In genomic region chr1:93608188-93609109, GRCh38 we compare ENCODE assay signal across 8 cellular contexts.
DNase-seq lines count a peak whose midpoint lies in the region; ATAC-seq and TF ChIP-seq lines count a peak whose summit lies in the region.

No MANE protein-coding gene starts in this region.

- H3K27me3 ChIP-seq in Peyer's patch, result no peaks in the 10 kb centered on the region

- no peaks in the 10 kb centered on the region for H3K36me3 Mint-ChIP-seq in T-helper 2 cell treated with Interferon-gamma antibody and Interleukin-4, amounts not matched to agents 5 μg/mL and 100 μg/mL, for 36 hours (ENCODE audit: low read depth)

- peak overlapping the region; percentile 27 for H3K4me3 Mint-ChIP-seq in T-helper 2 cell treated with Interferon-gamma antibody and Interleukin-4, amounts not matched to agents 5 μg/mL and 100 μg/mL, for 36 hours

- WGBS in mesodermal cell (ENCODE audit: insufficient coverage in 2 of 2), 2 experiments, result 86 to 89% methylated on average over 15 of the region's 15 CpGs

- no peak for TF ChIP-seq POLR2A in Peyer's patch (IDR thresholded peaks at IDR 0.05)

- no peaks in the 10 kb centered on the region for H3K36me3 ChIP-seq in HEK293 (ENCODE audit: control insufficient read depth in 2 of 2, insufficient read depth in 1 of 2, low read length in 2 of 2)
- peaks cover 41% of the 10 kb centered on the region for H3K36me3 ChIP-seq in mesodermal cell (ENCODE audit: control insufficient read depth, insufficient read depth, low read length)
- no peaks in the 10 kb centered on the region for H3K36me3 ChIP-seq in Peyer's patch

- peaks cover 13% of the 10 kb centered on the region for H3K27me3 Mint-ChIP-seq in T-helper 2 cell treated with Interferon-gamma antibody and Interleukin-4, amounts not matched to agents 5 μg/mL and 100 μg/mL, for 36 hours (ENCODE audit: low read depth)

- H3K4me1 ChIP-seq in HEK293 (ENCODE audit: control insufficient read depth, insufficient read depth, low read length) (peaks cover 7% of the 10 kb centered on the region; the same call in 1 of the 2 replicates), mesodermal cell (ENCODE audit: control insufficient read depth, insufficient read depth, low read length, poor library complexity, severe bottlenecking) (peaks cover 60% of the 10 kb centered on the region), Peyer's patch (peaks cover 0 to 21% (median 0%) of the 10 kb centered on the region in 4 donors)

- no peak overlapping the region for H3K27ac ChIP-seq in HEK293 (ENCODE audit: extremely low read depth, low read depth, low read length)
- H3K27ac ChIP-seq in mesodermal cell (ENCODE audit: low read depth, low read length, severe bottlenecking), result peak overlapping the region; percentile 77
- H3K27ac ChIP-seq in Peyer's patch, result peak overlapping the region in 2 of 4 donors; percentile 3 to 20

- no peak overlapping the region for H3K27ac Mint-ChIP-seq in T-helper 2 cell treated with Interferon-gamma antibody and Interleukin-4, amounts not matched to agents 5 μg/mL and 100 μg/mL, for 36 hours

- H3K4me3 ChIP-seq in HEK293 (ENCODE audit: low read depth, low read length), result no peak overlapping the region
- H3K4me3 ChIP-seq in mesodermal cell (ENCODE audit: extremely low read depth, insufficient read depth, low read length, poor library complexity, severe bottlenecking), result no peak overlapping the region
- no peak overlapping the region for H3K4me3 ChIP-seq in Peyer's patch

- no peaks in the 10 kb centered on the region for H3K9me3 Mint-ChIP-seq in T-helper 2 cell treated with Interferon-gamma antibody and Interleukin-4, amounts not matched to agents 5 μg/mL and 100 μg/mL, for 36 hours

- DNase-seq in T-helper 2 cell treated with Interferon-gamma antibody and Interleukin-4, amounts not matched to agents 5 μg/mL and 100 μg/mL, for 36 hours (ENCODE audit: low spot score), result no peak
- no peak for DNase-seq in effector CD4-positive, alpha-beta T cell
- no peak for DNase-seq in NCI-H1436 (lab: John Stamatoyannopoulos, UW)
- DNase-seq in T1000 (lab: John Stamatoyannopoulos, UW), result no peak
- DNase-seq in Peyer's patch, result no peak

- H3K4me1 Mint-ChIP-seq in T-helper 2 cell treated with Interferon-gamma antibody and Interleukin-4, amounts not matched to agents 5 μg/mL and 100 μg/mL, for 36 hours (ENCODE audit: low read depth), result peaks cover 31% of the 10 kb centered on the region

- H3K9me3 ChIP-seq in HEK293 (ENCODE audit: control insufficient read depth, insufficient read depth, low read depth, low read length) (no peaks in the 10 kb centered on the region), mesodermal cell (ENCODE audit: control insufficient read depth, low read length) (no peaks in the 10 kb centered on the region), Peyer's patch (no peaks in the 10 kb centered on the region)

- no peak for TF ChIP-seq CTCF in HEK293 (tag by site-specific recombination; IDR thresholded peaks at IDR 0.05)
- TF ChIP-seq CTCF in Peyer's patch (IDR thresholded peaks at IDR 0.05), result no peak

- ATAC-seq in GM18508 (IDR thresholded peaks at IDR 0.05; ENCODE audit: insufficient read depth, unreplicated experiment), result peak; percentile 17

- CTCF ChIA-PET in HEK293 (lab: Yijun Ruan, JAX), result interaction anchor here (0.7 kb wide), 1 partner anchor 140 kb away, joined by 3 read pairs; no protein-coding TSS in a partner anchor

- POLR2A ChIA-PET in HEK293 (lab: Yijun Ruan, JAX), result no interaction called here

TF ChIP-seq in HEK293, 187 proteins besides CTCF, POLR2A, EP300 and RAD21 (continues in another document):
- no peak for TF ChIP-seq ZSCAN5A (tag by site-specific recombination; IDR thresholded peaks at IDR 0.05)
- no peak for TF ChIP-seq YY1 (tag by site-specific recombination; IDR thresholded peaks at IDR 0.05)
- TF ChIP-seq ZNF664 (tag by site-specific recombination; IDR thresholded peaks at IDR 0.05), result 0 out of 2 replicates have a peak, but pooled peaks have one; percentile 56
- no peak for TF ChIP-seq ZNF514 (tag by site-specific recombination; IDR thresholded peaks at IDR 0.05)
- TF ChIP-seq ZNF518A (tag by site-specific recombination; conservative IDR thresholded peaks at IDR 0.05; ENCODE audit: low read depth), result no peak
- no peak for TF ChIP-seq ZNF548 (tag by site-specific recombination; IDR thresholded peaks at IDR 0.05)
- TF ChIP-seq FEZF1 (tag by site-specific recombination; IDR thresholded peaks at IDR 0.05), result peak; percentile 39; the same call in 1 of the 2 replicates
- no peak for TF ChIP-seq ZNF324 (tag by site-specific recombination; IDR thresholded peaks at IDR 0.05)
- no peak for TF ChIP-seq ELK4 (IDR thresholded peaks at IDR 0.05; ENCODE audit: borderline replicate concordance, low read depth, low read length)
- no peak for TF ChIP-seq GLI4 (tag by site-specific recombination; IDR thresholded peaks at IDR 0.05)
- TF ChIP-seq YY2 (tag by site-specific recombination; IDR thresholded peaks at IDR 0.05), result no peak
- TF ChIP-seq ZBTB8A (tag by site-specific recombination; IDR thresholded peaks at IDR 0.05), result no peak
- no peak for TF ChIP-seq TRIM28 (IDR thresholded peaks at IDR 0.05; ENCODE audit: borderline replicate concordance, low read length)
